ENCODE assay signal across 1 cellular context in the genomic region with DNA sequence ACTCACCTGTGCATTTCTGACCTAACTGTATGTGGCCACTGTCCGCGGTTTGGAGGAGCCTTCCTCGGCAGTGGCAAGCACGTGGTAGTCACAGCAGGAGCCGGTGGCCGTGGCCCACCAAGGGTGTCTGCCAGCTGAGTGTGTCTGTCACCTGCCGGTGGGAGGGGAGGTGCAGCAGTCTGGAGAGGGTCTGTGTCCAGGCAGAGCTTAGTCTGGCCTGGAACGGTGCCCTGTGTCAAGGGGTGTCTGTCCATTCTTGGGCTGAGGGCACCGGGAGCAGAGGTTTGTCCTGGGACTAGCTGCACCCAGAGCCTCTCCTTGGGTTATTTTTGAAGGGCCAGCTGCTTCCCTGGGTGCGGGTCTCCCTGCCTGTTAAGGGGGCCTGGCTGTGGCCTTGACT.
TF ChIP-seq lines count a peak whose summit lies in the region.

No MANE protein-coding gene starts in this region.

TF ChIP-seq in SK-N-SH, 30 proteins besides CTCF, POLR2A, EP300 and RAD21 (continued from another document):
- TF ChIP-seq TAF1 (IDR thresholded peaks at IDR 0.05; ENCODE audit: borderline replicate concordance, low read depth, low read length) (no peak), JUND (IDR thresholded peaks at IDR 0.05) (no peak), CHD2 (IDR thresholded peaks at IDR 0.05; ENCODE audit: low read length, partially characterized antibody) (no peak), FOXM1 (IDR thresholded peaks at IDR 0.05; ENCODE audit: low read depth) (no peak), RFX5 (IDR thresholded peaks at IDR 0.05; ENCODE audit: low read length) (no peak), RXRA (IDR thresholded peaks at IDR 0.05; ENCODE audit: borderline replicate concordance, low read depth) (no peak), ELF1 (IDR thresholded peaks at IDR 0.05) (no peak)
- TF ChIP-seq, protein P1, sequence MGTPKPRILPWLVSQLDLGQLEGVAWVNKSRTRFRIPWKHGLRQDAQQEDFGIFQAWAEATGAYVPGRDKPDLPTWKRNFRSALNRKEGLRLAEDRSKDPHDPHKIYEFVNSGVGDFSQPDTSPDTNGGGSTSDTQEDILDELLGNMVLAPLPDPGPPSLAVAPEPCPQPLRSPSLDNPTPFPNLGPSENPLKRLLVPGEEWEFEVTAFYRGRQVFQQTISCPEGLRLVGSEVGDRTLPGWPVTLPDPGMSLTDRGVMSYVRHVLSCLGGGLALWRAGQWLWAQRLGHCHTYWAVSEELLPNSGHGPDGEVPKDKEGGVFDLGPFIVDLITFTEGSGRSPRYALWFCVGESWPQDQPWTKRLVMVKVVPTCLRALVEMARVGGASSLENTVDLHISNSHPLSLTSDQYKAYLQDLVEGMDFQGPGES (IDR thresholded peaks at IDR 0.05; ENCODE audit: low read depth, low read length), result no peak
- TF ChIP-seq, protein P2, sequence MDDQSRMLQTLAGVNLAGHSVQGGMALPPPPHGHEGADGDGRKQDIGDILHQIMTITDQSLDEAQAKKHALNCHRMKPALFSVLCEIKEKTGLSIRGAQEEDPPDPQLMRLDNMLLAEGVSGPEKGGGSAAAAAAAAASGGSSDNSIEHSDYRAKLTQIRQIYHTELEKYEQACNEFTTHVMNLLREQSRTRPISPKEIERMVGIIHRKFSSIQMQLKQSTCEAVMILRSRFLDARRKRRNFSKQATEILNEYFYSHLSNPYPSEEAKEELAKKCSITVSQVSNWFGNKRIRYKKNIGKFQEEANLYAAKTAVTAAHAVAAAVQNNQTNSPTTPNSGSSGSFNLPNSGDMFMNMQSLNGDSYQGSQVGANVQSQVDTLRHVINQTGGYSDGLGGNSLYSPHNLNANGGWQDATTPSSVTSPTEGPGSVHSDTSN (IDR thresholded peaks at IDR 0.05), result no peak
- TF ChIP-seq, protein P3, sequence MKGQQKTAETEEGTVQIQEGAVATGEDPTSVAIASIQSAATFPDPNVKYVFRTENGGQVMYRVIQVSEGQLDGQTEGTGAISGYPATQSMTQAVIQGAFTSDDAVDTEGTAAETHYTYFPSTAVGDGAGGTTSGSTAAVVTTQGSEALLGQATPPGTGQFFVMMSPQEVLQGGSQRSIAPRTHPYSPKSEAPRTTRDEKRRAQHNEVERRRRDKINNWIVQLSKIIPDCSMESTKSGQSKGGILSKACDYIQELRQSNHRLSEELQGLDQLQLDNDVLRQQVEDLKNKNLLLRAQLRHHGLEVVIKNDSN (IDR thresholded peaks at IDR 0.05; ENCODE audit: borderline replicate concordance, low read depth), result no peak
- TF ChIP-seq, protein P4, sequence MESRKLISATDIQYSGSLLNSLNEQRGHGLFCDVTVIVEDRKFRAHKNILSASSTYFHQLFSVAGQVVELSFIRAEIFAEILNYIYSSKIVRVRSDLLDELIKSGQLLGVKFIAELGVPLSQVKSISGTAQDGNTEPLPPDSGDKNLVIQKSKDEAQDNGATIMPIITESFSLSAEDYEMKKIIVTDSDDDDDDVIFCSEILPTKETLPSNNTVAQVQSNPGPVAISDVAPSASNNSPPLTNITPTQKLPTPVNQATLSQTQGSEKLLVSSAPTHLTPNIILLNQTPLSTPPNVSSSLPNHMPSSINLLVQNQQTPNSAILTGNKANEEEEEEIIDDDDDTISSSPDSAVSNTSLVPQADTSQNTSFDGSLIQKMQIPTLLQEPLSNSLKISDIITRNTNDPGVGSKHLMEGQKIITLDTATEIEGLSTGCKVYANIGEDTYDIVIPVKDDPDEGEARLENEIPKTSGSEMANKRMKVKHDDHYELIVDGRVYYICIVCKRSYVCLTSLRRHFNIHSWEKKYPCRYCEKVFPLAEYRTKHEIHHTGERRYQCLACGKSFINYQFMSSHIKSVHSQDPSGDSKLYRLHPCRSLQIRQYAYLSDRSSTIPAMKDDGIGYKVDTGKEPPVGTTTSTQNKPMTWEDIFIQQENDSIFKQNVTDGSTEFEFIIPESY (IDR thresholded peaks at IDR 0.05; ENCODE audit: borderline replicate concordance, low read depth), result no peak
TF ChIP-seq in SK-N-SH: peak in this region for 0.
